1 cellular context compared by ENCODE assay signal in genomic region chr9:110180386-110180712, GRCh38.
TF ChIP-seq lines count a peak whose summit lies in the region.

No MANE protein-coding gene starts in this region.

TF ChIP-seq in HCT116, 20 proteins besides CTCF, POLR2A, EP300 and RAD21 (continued from another document):
- TF ChIP-seq CEBPB (IDR thresholded peaks at IDR 0.05; ENCODE audit: low read depth) (no peak), ZBTB33 (IDR thresholded peaks at IDR 0.05; ENCODE audit: extremely low read depth, insufficient replicate concordance, low read length) (no peak), SRF (IDR thresholded peaks at IDR 0.05; ENCODE audit: low read depth) (no peak), POLR2AphosphoS5 (IDR thresholded peaks at IDR 0.05; ENCODE audit: low read depth, low read length) (no peak), SP1 (IDR thresholded peaks at IDR 0.05; ENCODE audit: low read depth) (no peak), MAX (IDR thresholded peaks at IDR 0.05) (no peak)
